In the genomic region with DNA sequence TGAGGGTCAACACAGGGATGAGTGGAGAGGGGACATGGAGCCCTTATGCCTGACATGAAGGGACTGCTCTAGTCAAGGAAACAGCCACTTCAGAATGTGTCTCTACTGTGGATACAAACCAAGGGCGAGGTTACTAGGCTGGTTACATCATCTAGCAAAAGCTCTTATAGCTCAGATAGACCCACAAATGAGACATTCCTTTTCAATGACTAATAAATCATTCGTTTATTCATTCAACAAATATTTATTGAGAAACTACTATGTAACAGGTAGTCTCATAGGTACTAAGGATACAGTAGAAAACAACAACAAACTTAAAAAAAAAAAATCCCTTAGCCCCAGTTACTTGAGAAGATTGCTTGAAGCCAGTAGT, we compare ENCODE assay signal across 16 cellular contexts.
DNase-seq lines count a peak whose midpoint lies in the region; ATAC-seq, FAIRE-seq and TF ChIP-seq lines count a peak whose summit lies in the region.
"Had no signal": no experiment of that assay in that cellular context is flagged by ENCODE, and none has a peak within 500 bp of the region (broad histone marks: within the 10 kb centered on the region; RNA-seq: fewer than 3 reads in every experiment).

No MANE protein-coding gene starts in this region.

- POLR2A ChIA-PET in PC-9 (lab: Charles Lee; ENCODE audit: unreplicated experiment): no interaction called here

- H3K18ac ChIP-seq in mesendoderm (ENCODE audit: low read length): no peak overlapping the region

- no peaks in the 10 kb centered on the region for H3K9me3 ChIP-seq in PC-9 (ENCODE audit: insufficient read depth, low read depth)
- H3K9me3 ChIP-seq: BLaER1 treated with 17β-estradiol and CSF1 and Interleukin-3, amounts not matched to agents 10 nM and 100 nM had no signal

- ATAC-seq in HG03159 (IDR thresholded peaks at IDR 0.05; ENCODE audit: unreplicated experiment) (no peak), GM18907 (IDR thresholded peaks at IDR 0.05; ENCODE audit: unreplicated experiment) (no peak)

- H4K8ac ChIP-seq in mesendoderm (ENCODE audit: low read depth, low read length): no peak overlapping the region

- H3K4me1 ChIP-seq in PC-9 (replicated peaks; ENCODE audit: insufficient read depth): peaks cover 33% of the 10 kb centered on the region
- H3K4me1 ChIP-seq in mesendoderm (ENCODE audit: control insufficient read depth, low read depth, low read length): no peaks in the 10 kb centered on the region
- H3K4me1 ChIP-seq: BLaER1 treated with 17β-estradiol and CSF1 and Interleukin-3, amounts not matched to agents 10 nM and 100 nM had no signal

- no peak overlapping the region for H2BK15ac ChIP-seq in mesendoderm (replicated peaks; ENCODE audit: low read depth)

- no peak overlapping the region for H3K4me3 ChIP-seq in PC-9
- H3K4me3 ChIP-seq in coronary artery: no peak overlapping the region
- H3K4me3 ChIP-seq in mesendoderm (ENCODE audit: low read length): no peak overlapping the region
- H3K4me3 ChIP-seq: BLaER1 treated with 17β-estradiol and CSF1 and Interleukin-3, amounts not matched to agents 10 nM and 100 nM; cardiac muscle cell had no signal

- FAIRE-seq in D721Med (lab: Jason Lieb, UNC): no peak

- intact Hi-C loops in PC-9 (cut with micrococcal nuclease; ENCODE audit: unreplicated experiment): no loop called here

- no peak overlapping the region for H2BK5ac ChIP-seq in mesendoderm (ENCODE audit: low read length)

- no peak overlapping the region for H3K4ac ChIP-seq in mesendoderm (ENCODE audit: low read depth, low read length)

- H3K9me2 ChIP-seq in PC-9 (ENCODE audit: insufficient read depth): no peaks in the 10 kb centered on the region

- CTCF ChIA-PET in PC-9 (lab: Charles Lee): no interaction called here

- no peaks in the 10 kb centered on the region for H3K79me1 ChIP-seq in mesendoderm (ENCODE audit: low read length)

- peak; percentile 76 for DNase-seq in EL
- DNase-seq in PC-9: peak in 1 of 2 experiments; percentile 92
- DNase-seq in coronary artery (ENCODE audit: low spot score): no peak
- peak; percentile 61 for DNase-seq in mesendoderm
- no peak for DNase-seq in D721Med (ENCODE audit: insufficient read length, low spot score)
- DNase-seq in Ammon's horn (ENCODE audit: low spot score): no peak
- DNase-seq: activated CD4-positive, alpha-beta T cell treated with anti-CD3 and anti-CD28 coated beads, Interleukin-2, amount 50 U/mL, for 4 hours; erythroblast; GF-D8; Karpas-422; NCI-H2171 treated with DMSO at 0.1 percent for 48 hours; retina had no signal

- H4K5ac ChIP-seq in mesendoderm (ENCODE audit: low read length): no peak overlapping the region

- BruUV-seq in PC-9 (replicated peaks; lab: Mats Ljungman, UMichigan): no TSS peak

- H3K27ac ChIP-seq in PC-9 (peak overlapping the region; percentile 41; the same call in 1 of the 2 replicates), coronary artery (peak overlapping the region; percentile 6 to 64), mesendoderm (ENCODE audit: low read depth, low read length) (no peak overlapping the region)
- H3K27ac ChIP-seq: BLaER1 treated with 17β-estradiol and CSF1 and Interleukin-3, amounts not matched to agents 10 nM and 100 nM; cardiac muscle cell had no signal

- no peak overlapping the region for H3K56ac ChIP-seq in mesendoderm (ENCODE audit: low read length)

- H3K9ac ChIP-seq in mesendoderm (ENCODE audit: low read length): no peak overlapping the region
- H3K9ac ChIP-seq: BLaER1 treated with 17β-estradiol and CSF1 and Interleukin-3, amounts not matched to agents 10 nM and 100 nM had no signal

- H3K4me2 ChIP-seq in PC-9 (peak overlapping the region; percentile 39), mesendoderm (ENCODE audit: low read length) (no peak overlapping the region)
- H3K4me2 ChIP-seq: BLaER1 treated with 17β-estradiol and CSF1 and Interleukin-3, amounts not matched to agents 10 nM and 100 nM had no signal

- no peak overlapping the region for H2BK120ac ChIP-seq in mesendoderm (ENCODE audit: low read depth, low read length)

- no CpG with 5 or more reads among the region's 2 CpGs for WGBS in mesendoderm (ENCODE audit: extremely low coverage, insufficient coverage, low lambda C conversion rate)

- H3F3A ChIP-seq in PC-9 (ENCODE audit: insufficient read depth, low read depth): peaks cover 14% of the 10 kb centered on the region

- H4K20me1 ChIP-seq in PC-9 (ENCODE audit: insufficient read depth): no peaks in the 10 kb centered on the region
- H4K20me1 ChIP-seq: BLaER1 treated with 17β-estradiol and CSF1 and Interleukin-3, amounts not matched to agents 10 nM and 100 nM had no signal

- H3K27me3 ChIP-seq in PC-9 (ENCODE audit: insufficient read depth, low read depth) (no peaks in the 10 kb centered on the region), mesendoderm (ENCODE audit: insufficient read depth, low read length, poor library complexity) (no peaks in the 10 kb centered on the region)
- H3K27me3 ChIP-seq: BLaER1 treated with 17β-estradiol and CSF1 and Interleukin-3, amounts not matched to agents 10 nM and 100 nM; cardiac muscle cell had no signal

- H2AFZ ChIP-seq in PC-9: no peak overlapping the region

- no peaks in the 10 kb centered on the region for H3K79me2 ChIP-seq in PC-9 (ENCODE audit: low read depth)
- H3K79me2 ChIP-seq in mesendoderm (ENCODE audit: control insufficient read depth, insufficient read depth, low read length): no peaks in the 10 kb centered on the region

- H3K36me3 ChIP-seq in PC-9 (ENCODE audit: low read depth) (no peaks in the 10 kb centered on the region), mesendoderm (ENCODE audit: control insufficient read depth, insufficient read depth, low read length) (no peaks in the 10 kb centered on the region)
- H3K36me3 ChIP-seq: BLaER1 treated with 17β-estradiol and CSF1 and Interleukin-3, amounts not matched to agents 10 nM and 100 nM had no signal

- no peak overlapping the region for H3K23ac ChIP-seq in mesendoderm (ENCODE audit: low read length)

- no peak overlapping the region for H2AK5ac ChIP-seq in mesendoderm (ENCODE audit: low read length)

- no peak for TF ChIP-seq CTCF in PC-9 (conservative IDR thresholded peaks at IDR 0.05)
- no peak for TF ChIP-seq CTCF in coronary artery (IDR thresholded peaks at IDR 0.05)
- no peak for TF ChIP-seq CTCF in D721Med (IDR thresholded peaks at IDR 0.05; ENCODE audit: insufficient read depth, missing control alignments)

Comparison
In these comparisons a context has a peak if more than half of its experiments do, and no peak if none do; other contexts are left out.
1. DNase-seq: peak in EL (single experiment) and mesendoderm (single experiment); none in coronary artery (single experiment), D721Med (single experiment) and Ammon's horn (single experiment).